Comparison of ENCODE assay signal across 1 cellular context in the genomic region with DNA sequence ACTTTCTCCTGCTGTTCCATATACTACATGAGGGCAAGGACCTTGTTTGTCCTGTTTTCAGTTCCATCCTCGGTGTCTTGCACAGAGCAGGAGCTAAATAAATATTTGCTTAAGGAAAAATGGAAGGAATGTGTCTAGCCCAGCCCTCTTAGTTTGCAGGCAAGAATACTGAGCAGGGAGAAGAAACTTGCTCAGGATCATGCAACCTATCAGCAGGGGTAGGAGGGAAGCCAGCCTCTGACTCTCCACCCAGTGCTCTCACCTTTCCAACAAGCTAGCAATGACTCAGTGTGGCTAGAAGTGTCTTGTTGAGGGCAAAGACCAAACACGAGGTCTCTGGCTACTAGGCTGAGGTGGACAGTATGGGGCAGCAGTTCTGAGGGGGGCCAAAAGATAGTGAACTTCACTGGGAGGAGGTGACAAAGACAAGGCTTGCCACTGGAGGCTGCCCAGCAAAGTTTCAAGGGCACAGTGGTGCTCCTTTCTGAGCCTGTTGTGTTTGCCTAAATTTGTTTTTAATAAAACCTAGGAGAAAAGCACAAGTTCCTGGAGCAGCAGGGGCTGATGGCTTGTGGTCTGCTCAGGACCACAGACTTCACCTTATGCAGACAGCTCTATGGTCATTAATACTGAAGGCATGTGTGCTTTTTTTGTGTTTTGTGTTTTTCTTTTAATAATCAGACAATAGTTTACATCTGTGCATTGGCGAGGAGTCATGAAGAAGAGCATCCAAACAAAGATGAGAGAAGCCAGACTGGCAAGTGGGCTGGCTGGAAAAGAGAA.
TF ChIP-seq lines count a peak whose summit lies in the region.

No MANE protein-coding gene starts in this region.

TF ChIP-seq in HepG2, 621 proteins besides CTCF, POLR2A, EP300 and RAD21 (continued from another document and continues in another):
- TF ChIP-seq, protein P1, sequence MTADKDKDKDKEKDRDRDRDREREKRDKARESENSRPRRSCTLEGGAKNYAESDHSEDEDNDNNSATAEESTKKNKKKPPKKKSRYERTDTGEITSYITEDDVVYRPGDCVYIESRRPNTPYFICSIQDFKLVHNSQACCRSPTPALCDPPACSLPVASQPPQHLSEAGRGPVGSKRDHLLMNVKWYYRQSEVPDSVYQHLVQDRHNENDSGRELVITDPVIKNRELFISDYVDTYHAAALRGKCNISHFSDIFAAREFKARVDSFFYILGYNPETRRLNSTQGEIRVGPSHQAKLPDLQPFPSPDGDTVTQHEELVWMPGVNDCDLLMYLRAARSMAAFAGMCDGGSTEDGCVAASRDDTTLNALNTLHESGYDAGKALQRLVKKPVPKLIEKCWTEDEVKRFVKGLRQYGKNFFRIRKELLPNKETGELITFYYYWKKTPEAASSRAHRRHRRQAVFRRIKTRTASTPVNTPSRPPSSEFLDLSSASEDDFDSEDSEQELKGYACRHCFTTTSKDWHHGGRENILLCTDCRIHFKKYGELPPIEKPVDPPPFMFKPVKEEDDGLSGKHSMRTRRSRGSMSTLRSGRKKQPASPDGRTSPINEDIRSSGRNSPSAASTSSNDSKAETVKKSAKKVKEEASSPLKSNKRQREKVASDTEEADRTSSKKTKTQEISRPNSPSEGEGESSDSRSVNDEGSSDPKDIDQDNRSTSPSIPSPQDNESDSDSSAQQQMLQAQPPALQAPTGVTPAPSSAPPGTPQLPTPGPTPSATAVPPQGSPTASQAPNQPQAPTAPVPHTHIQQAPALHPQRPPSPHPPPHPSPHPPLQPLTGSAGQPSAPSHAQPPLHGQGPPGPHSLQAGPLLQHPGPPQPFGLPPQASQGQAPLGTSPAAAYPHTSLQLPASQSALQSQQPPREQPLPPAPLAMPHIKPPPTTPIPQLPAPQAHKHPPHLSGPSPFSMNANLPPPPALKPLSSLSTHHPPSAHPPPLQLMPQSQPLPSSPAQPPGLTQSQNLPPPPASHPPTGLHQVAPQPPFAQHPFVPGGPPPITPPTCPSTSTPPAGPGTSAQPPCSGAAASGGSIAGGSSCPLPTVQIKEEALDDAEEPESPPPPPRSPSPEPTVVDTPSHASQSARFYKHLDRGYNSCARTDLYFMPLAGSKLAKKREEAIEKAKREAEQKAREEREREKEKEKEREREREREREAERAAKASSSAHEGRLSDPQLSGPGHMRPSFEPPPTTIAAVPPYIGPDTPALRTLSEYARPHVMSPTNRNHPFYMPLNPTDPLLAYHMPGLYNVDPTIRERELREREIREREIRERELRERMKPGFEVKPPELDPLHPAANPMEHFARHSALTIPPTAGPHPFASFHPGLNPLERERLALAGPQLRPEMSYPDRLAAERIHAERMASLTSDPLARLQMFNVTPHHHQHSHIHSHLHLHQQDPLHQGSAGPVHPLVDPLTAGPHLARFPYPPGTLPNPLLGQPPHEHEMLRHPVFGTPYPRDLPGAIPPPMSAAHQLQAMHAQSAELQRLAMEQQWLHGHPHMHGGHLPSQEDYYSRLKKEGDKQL (CRISPR knock-in tag; IDR thresholded peaks at IDR 0.05; ENCODE audit: low read depth), result no peak
- peak; percentile 22 for TF ChIP-seq SKI (IDR thresholded peaks at IDR 0.05; ENCODE audit: partially characterized antibody)
- TF ChIP-seq GATAD2A (CRISPR knock-in tag; IDR thresholded peaks at IDR 0.05), result peak; percentile 23; the same call in 1 of the 2 replicates
- TF ChIP-seq, protein P2, sequence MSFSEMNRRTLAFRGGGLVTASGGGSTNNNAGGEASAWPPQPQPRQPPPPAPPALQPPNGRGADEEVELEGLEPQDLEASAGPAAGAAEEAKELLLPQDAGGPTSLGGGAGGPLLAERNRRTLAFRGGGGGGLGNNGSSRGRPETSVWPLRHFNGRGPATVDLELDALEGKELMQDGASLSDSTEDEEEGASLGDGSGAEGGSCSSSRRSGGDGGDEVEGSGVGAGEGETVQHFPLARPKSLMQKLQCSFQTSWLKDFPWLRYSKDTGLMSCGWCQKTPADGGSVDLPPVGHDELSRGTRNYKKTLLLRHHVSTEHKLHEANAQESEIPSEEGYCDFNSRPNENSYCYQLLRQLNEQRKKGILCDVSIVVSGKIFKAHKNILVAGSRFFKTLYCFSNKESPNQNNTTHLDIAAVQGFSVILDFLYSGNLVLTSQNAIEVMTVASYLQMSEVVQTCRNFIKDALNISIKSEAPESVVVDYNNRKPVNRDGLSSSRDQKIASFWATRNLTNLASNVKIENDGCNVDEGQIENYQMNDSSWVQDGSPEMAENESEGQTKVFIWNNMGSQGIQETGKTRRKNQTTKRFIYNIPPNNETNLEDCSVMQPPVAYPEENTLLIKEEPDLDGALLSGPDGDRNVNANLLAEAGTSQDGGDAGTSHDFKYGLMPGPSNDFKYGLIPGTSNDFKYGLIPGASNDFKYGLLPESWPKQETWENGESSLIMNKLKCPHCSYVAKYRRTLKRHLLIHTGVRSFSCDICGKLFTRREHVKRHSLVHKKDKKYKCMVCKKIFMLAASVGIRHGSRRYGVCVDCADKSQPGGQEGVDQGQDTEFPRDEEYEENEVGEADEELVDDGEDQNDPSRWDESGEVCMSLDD (CRISPR knock-in tag; IDR thresholded peaks at IDR 0.05; ENCODE audit: borderline replicate concordance), result no peak
- no peak for TF ChIP-seq MYNN (CRISPR knock-in tag; IDR thresholded peaks at IDR 0.05; ENCODE audit: low read depth)
- TF ChIP-seq, protein P3, sequence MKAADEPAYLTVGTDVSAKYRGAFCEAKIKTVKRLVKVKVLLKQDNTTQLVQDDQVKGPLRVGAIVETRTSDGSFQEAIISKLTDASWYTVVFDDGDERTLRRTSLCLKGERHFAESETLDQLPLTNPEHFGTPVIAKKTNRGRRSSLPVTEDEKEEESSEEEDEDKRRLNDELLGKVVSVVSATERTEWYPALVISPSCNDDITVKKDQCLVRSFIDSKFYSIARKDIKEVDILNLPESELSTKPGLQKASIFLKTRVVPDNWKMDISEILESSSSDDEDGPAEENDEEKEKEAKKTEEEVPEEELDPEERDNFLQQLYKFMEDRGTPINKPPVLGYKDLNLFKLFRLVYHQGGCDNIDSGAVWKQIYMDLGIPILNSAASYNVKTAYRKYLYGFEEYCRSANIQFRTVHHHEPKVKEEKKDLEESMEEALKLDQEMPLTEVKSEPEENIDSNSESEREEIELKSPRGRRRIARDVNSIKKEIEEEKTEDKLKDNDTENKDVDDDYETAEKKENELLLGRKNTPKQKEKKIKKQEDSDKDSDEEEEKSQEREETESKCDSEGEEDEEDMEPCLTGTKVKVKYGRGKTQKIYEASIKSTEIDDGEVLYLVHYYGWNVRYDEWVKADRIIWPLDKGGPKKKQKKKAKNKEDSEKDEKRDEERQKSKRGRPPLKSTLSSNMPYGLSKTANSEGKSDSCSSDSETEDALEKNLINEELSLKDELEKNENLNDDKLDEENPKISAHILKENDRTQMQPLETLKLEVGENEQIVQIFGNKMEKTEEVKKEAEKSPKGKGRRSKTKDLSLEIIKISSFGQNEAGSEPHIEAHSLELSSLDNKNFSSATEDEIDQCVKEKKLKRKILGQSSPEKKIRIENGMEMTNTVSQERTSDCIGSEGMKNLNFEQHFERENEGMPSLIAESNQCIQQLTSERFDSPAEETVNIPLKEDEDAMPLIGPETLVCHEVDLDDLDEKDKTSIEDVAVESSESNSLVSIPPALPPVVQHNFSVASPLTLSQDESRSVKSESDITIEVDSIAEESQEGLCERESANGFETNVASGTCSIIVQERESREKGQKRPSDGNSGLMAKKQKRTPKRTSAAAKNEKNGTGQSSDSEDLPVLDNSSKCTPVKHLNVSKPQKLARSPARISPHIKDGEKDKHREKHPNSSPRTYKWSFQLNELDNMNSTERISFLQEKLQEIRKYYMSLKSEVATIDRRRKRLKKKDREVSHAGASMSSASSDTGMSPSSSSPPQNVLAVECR (CRISPR knock-in tag; IDR thresholded peaks at IDR 0.05; ENCODE audit: borderline replicate concordance), result no peak
- no peak for TF ChIP-seq ATF3 (CRISPR knock-in tag; IDR thresholded peaks at IDR 0.05)
- no peak for TF ChIP-seq ZKSCAN8 (CRISPR knock-in tag; IDR thresholded peaks at IDR 0.05; ENCODE audit: borderline replicate concordance)
- no peak for TF ChIP-seq NFYC (CRISPR knock-in tag; IDR thresholded peaks at IDR 0.05)
- no peak for TF ChIP-seq MYC (CRISPR knock-in tag; IDR thresholded peaks at IDR 0.05; ENCODE audit: borderline replicate concordance)
- no peak for TF ChIP-seq ZNF816 (CRISPR knock-in tag; IDR thresholded peaks at IDR 0.05; ENCODE audit: borderline replicate concordance)
- TF ChIP-seq ZNF83 (CRISPR knock-in tag; IDR thresholded peaks at IDR 0.05; ENCODE audit: borderline replicate concordance), result no peak
- TF ChIP-seq ARID5B (CRISPR knock-in tag; IDR thresholded peaks at IDR 0.05), result peak; percentile 35; the same call in 1 of the 2 replicates
- TF ChIP-seq ZBTB26 (CRISPR knock-in tag; IDR thresholded peaks at IDR 0.05; ENCODE audit: borderline replicate concordance), result no peak
- TF ChIP-seq GTF2F1 (IDR thresholded peaks at IDR 0.05; ENCODE audit: low read length), result no peak
- TF ChIP-seq FUBP1 (CRISPR knock-in tag; IDR thresholded peaks at IDR 0.05; ENCODE audit: borderline replicate concordance), result no peak
- TF ChIP-seq MAFF (IDR thresholded peaks at IDR 0.05; ENCODE audit: low read depth, low read length), result no peak
- TF ChIP-seq AHR (CRISPR knock-in tag; IDR thresholded peaks at IDR 0.05), result no peak
- TF ChIP-seq, protein P4, sequence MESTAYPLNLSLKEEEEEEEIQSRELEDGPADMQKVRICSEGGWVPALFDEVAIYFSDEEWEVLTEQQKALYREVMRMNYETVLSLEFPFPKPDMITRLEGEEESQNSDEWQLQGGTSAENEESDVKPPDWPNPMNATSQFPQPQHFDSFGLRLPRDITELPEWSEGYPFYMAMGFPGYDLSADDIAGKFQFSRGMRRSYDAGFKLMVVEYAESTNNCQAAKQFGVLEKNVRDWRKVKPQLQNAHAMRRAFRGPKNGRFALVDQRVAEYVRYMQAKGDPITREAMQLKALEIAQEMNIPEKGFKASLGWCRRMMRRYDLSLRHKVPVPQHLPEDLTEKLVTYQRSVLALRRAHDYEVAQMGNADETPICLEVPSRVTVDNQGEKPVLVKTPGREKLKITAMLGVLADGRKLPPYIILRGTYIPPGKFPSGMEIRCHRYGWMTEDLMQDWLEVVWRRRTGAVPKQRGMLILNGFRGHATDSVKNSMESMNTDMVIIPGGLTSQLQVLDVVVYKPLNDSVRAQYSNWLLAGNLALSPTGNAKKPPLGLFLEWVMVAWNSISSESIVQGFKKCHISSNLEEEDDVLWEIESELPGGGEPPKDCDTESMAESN (CRISPR knock-in tag; conservative IDR thresholded peaks at IDR 0.05), result no peak
- TF ChIP-seq ZNF75D (CRISPR knock-in tag; IDR thresholded peaks at IDR 0.05; ENCODE audit: borderline replicate concordance), result no peak
- no peak for TF ChIP-seq IKZF4 (CRISPR knock-in tag; IDR thresholded peaks at IDR 0.05; ENCODE audit: borderline replicate concordance, low read depth, not compliant biosample characterization)
- TF ChIP-seq MEIS2 (CRISPR knock-in tag; IDR thresholded peaks at IDR 0.05), result no peak
- peak; percentile 66 for TF ChIP-seq TEAD3 (CRISPR knock-in tag; optimal IDR thresholded peaks at IDR 0.05; ENCODE audit: borderline replicate concordance)
- TF ChIP-seq, protein P5, sequence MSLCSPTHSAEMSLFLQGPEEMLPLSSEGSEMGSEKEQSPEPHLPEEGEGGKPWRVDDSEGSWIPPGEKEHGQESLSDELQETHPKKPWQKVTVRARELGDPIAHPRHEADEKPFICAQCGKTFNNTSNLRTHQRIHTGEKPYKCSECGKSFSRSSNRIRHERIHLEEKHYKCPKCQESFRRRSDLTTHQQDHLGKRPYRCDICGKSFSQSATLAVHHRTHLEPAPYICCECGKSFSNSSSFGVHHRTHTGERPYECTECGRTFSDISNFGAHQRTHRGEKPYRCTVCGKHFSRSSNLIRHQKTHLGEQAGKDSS (CRISPR knock-in tag; IDR thresholded peaks at IDR 0.05; ENCODE audit: borderline replicate concordance, low read depth), result peak; percentile 95
- no peak for TF ChIP-seq GATA4 (IDR thresholded peaks at IDR 0.05; ENCODE audit: borderline replicate concordance, low read depth)
- no peak for TF ChIP-seq CHD2 (IDR thresholded peaks at IDR 0.05; ENCODE audit: low read depth, low read length)
